1 cellular context compared by ENCODE assay signal in the genomic region with DNA sequence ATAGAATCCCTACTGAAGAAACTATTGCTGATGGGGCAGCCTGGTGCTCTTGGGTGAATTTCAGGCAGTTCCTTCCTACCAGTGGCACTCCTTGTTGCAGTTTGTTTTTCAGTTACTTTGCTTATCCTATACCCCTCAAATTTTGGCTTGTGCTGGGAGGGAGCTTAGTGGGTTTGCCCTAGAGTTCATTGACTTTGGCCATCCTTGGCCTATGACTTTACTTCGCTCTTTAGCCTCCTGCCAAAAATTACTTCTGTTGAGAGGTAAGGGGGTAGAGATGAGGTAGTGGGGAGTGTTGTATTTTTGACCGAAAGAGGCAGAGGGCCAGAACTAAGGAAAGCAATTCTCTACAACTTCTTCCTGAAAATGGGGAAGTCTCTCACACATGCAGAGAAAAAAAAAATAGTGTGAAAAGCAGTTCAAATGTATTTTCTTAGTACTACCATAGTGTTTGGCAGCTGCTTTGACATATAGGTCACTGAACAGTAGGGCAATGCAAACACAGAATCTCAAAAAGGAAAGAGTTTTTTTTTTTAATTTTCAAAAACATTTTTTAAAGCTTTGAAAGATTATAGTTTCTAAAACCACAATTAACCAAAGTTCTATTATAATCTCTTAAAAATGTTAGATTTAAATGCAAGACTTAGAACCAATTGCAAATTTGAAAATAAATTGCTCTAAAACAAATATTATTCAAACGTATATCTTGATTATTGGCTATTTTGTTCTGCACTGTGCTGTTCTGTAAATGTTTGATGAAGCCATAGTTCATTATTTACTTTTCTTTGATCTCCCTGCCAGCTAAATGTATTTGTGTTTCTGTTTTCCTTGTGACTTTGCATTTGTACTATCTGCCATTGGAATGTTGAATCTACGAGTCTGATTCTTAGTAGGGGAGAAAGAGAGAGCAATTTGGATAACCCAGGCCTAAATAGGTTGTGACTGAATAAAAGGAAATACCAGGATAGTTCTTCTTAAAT.
TF ChIP-seq lines count a peak whose summit lies in the region.

No MANE protein-coding gene starts in this region.

TF ChIP-seq in HepG2, 621 proteins besides CTCF, POLR2A, EP300 and RAD21 (continued from another document and continues in another):
- TF ChIP-seq, protein P1, sequence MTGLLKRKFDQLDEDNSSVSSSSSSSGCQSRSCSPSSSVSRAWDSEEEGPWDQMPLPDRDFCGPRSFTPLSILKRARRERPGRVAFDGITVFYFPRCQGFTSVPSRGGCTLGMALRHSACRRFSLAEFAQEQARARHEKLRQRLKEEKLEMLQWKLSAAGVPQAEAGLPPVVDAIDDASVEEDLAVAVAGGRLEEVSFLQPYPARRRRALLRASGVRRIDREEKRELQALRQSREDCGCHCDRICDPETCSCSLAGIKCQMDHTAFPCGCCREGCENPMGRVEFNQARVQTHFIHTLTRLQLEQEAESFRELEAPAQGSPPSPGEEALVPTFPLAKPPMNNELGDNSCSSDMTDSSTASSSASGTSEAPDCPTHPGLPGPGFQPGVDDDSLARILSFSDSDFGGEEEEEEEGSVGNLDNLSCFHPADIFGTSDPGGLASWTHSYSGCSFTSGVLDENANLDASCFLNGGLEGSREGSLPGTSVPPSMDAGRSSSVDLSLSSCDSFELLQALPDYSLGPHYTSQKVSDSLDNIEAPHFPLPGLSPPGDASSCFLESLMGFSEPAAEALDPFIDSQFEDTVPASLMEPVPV (CRISPR knock-in tag; IDR thresholded peaks at IDR 0.05), result no peak
- TF ChIP-seq ZSCAN9 (CRISPR knock-in tag; IDR thresholded peaks at IDR 0.05; ENCODE audit: borderline replicate concordance), result no peak
- no peak for TF ChIP-seq RFXANK (CRISPR knock-in tag; IDR thresholded peaks at IDR 0.05)
- no peak for TF ChIP-seq ZFP90 (CRISPR knock-in tag; IDR thresholded peaks at IDR 0.05; ENCODE audit: borderline replicate concordance)
- TF ChIP-seq CCAR2 (optimal IDR thresholded peaks at IDR 0.05; ENCODE audit: low read depth, low read length), result no peak
- TF ChIP-seq, protein P2, sequence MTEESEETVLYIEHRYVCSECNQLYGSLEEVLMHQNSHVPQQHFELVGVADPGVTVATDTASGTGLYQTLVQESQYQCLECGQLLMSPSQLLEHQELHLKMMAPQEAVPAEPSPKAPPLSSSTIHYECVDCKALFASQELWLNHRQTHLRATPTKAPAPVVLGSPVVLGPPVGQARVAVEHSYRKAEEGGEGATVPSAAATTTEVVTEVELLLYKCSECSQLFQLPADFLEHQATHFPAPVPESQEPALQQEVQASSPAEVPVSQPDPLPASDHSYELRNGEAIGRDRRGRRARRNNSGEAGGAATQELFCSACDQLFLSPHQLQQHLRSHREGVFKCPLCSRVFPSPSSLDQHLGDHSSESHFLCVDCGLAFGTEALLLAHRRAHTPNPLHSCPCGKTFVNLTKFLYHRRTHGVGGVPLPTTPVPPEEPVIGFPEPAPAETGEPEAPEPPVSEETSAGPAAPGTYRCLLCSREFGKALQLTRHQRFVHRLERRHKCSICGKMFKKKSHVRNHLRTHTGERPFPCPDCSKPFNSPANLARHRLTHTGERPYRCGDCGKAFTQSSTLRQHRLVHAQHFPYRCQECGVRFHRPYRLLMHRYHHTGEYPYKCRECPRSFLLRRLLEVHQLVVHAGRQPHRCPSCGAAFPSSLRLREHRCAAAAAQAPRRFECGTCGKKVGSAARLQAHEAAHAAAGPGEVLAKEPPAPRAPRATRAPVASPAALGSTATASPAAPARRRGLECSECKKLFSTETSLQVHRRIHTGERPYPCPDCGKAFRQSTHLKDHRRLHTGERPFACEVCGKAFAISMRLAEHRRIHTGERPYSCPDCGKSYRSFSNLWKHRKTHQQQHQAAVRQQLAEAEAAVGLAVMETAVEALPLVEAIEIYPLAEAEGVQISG (CRISPR knock-in tag; IDR thresholded peaks at IDR 0.05), result no peak
- TF ChIP-seq, protein P3, sequence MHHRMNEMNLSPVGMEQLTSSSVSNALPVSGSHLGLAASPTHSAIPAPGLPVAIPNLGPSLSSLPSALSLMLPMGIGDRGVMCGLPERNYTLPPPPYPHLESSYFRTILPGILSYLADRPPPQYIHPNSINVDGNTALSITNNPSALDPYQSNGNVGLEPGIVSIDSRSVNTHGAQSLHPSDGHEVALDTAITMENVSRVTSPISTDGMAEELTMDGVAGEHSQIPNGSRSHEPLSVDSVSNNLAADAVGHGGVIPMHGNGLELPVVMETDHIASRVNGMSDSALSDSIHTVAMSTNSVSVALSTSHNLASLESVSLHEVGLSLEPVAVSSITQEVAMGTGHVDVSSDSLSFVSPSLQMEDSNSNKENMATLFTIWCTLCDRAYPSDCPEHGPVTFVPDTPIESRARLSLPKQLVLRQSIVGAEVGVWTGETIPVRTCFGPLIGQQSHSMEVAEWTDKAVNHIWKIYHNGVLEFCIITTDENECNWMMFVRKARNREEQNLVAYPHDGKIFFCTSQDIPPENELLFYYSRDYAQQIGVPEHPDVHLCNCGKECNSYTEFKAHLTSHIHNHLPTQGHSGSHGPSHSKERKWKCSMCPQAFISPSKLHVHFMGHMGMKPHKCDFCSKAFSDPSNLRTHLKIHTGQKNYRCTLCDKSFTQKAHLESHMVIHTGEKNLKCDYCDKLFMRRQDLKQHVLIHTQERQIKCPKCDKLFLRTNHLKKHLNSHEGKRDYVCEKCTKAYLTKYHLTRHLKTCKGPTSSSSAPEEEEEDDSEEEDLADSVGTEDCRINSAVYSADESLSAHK (CRISPR knock-in tag; IDR thresholded peaks at IDR 0.05; ENCODE audit: borderline replicate concordance), result no peak
- TF ChIP-seq ZNF44 (CRISPR knock-in tag; IDR thresholded peaks at IDR 0.05), result no peak
- TF ChIP-seq, protein P4, sequence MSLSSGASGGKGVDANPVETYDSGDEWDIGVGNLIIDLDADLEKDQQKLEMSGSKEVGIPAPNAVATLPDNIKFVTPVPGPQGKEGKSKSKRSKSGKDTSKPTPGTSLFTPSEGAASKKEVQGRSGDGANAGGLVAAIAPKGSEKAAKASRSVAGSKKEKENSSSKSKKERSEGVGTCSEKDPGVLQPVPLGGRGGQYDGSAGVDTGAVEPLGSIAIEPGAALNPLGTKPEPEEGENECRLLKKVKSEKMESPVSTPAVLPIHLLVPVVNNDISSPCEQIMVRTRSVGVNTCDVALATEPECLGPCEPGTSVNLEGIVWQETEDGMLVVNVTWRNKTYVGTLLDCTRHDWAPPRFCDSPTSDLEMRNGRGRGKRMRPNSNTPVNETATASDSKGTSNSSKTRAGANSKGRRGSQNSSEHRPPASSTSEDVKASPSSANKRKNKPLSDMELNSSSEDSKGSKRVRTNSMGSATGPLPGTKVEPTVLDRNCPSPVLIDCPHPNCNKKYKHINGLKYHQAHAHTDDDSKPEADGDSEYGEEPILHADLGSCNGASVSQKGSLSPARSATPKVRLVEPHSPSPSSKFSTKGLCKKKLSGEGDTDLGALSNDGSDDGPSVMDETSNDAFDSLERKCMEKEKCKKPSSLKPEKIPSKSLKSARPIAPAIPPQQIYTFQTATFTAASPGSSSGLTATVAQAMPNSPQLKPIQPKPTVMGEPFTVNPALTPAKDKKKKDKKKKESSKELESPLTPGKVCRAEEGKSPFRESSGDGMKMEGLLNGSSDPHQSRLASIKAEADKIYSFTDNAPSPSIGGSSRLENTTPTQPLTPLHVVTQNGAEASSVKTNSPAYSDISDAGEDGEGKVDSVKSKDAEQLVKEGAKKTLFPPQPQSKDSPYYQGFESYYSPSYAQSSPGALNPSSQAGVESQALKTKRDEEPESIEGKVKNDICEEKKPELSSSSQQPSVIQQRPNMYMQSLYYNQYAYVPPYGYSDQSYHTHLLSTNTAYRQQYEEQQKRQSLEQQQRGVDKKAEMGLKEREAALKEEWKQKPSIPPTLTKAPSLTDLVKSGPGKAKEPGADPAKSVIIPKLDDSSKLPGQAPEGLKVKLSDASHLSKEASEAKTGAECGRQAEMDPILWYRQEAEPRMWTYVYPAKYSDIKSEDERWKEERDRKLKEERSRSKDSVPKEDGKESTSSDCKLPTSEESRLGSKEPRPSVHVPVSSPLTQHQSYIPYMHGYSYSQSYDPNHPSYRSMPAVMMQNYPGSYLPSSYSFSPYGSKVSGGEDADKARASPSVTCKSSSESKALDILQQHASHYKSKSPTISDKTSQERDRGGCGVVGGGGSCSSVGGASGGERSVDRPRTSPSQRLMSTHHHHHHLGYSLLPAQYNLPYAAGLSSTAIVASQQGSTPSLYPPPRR (CRISPR knock-in tag; IDR thresholded peaks at IDR 0.05; ENCODE audit: borderline replicate concordance), result peak; percentile 95
- TF ChIP-seq FOXA3 (CRISPR knock-in tag; IDR thresholded peaks at IDR 0.05), result peak; percentile 97
- no peak for TF ChIP-seq NFATC3 (CRISPR knock-in tag; IDR thresholded peaks at IDR 0.05)
- no peak for TF ChIP-seq STAT5B (CRISPR knock-in tag; IDR thresholded peaks at IDR 0.05)
- no peak for TF ChIP-seq CEBPG (CRISPR knock-in tag; IDR thresholded peaks at IDR 0.05)
- TF ChIP-seq, protein P5, sequence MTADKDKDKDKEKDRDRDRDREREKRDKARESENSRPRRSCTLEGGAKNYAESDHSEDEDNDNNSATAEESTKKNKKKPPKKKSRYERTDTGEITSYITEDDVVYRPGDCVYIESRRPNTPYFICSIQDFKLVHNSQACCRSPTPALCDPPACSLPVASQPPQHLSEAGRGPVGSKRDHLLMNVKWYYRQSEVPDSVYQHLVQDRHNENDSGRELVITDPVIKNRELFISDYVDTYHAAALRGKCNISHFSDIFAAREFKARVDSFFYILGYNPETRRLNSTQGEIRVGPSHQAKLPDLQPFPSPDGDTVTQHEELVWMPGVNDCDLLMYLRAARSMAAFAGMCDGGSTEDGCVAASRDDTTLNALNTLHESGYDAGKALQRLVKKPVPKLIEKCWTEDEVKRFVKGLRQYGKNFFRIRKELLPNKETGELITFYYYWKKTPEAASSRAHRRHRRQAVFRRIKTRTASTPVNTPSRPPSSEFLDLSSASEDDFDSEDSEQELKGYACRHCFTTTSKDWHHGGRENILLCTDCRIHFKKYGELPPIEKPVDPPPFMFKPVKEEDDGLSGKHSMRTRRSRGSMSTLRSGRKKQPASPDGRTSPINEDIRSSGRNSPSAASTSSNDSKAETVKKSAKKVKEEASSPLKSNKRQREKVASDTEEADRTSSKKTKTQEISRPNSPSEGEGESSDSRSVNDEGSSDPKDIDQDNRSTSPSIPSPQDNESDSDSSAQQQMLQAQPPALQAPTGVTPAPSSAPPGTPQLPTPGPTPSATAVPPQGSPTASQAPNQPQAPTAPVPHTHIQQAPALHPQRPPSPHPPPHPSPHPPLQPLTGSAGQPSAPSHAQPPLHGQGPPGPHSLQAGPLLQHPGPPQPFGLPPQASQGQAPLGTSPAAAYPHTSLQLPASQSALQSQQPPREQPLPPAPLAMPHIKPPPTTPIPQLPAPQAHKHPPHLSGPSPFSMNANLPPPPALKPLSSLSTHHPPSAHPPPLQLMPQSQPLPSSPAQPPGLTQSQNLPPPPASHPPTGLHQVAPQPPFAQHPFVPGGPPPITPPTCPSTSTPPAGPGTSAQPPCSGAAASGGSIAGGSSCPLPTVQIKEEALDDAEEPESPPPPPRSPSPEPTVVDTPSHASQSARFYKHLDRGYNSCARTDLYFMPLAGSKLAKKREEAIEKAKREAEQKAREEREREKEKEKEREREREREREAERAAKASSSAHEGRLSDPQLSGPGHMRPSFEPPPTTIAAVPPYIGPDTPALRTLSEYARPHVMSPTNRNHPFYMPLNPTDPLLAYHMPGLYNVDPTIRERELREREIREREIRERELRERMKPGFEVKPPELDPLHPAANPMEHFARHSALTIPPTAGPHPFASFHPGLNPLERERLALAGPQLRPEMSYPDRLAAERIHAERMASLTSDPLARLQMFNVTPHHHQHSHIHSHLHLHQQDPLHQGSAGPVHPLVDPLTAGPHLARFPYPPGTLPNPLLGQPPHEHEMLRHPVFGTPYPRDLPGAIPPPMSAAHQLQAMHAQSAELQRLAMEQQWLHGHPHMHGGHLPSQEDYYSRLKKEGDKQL (CRISPR knock-in tag; IDR thresholded peaks at IDR 0.05; ENCODE audit: low read depth), result peak; percentile 93
- TF ChIP-seq ATM (IDR thresholded peaks at IDR 0.05; ENCODE audit: borderline replicate concordance), result no peak
- TF ChIP-seq, protein P6, sequence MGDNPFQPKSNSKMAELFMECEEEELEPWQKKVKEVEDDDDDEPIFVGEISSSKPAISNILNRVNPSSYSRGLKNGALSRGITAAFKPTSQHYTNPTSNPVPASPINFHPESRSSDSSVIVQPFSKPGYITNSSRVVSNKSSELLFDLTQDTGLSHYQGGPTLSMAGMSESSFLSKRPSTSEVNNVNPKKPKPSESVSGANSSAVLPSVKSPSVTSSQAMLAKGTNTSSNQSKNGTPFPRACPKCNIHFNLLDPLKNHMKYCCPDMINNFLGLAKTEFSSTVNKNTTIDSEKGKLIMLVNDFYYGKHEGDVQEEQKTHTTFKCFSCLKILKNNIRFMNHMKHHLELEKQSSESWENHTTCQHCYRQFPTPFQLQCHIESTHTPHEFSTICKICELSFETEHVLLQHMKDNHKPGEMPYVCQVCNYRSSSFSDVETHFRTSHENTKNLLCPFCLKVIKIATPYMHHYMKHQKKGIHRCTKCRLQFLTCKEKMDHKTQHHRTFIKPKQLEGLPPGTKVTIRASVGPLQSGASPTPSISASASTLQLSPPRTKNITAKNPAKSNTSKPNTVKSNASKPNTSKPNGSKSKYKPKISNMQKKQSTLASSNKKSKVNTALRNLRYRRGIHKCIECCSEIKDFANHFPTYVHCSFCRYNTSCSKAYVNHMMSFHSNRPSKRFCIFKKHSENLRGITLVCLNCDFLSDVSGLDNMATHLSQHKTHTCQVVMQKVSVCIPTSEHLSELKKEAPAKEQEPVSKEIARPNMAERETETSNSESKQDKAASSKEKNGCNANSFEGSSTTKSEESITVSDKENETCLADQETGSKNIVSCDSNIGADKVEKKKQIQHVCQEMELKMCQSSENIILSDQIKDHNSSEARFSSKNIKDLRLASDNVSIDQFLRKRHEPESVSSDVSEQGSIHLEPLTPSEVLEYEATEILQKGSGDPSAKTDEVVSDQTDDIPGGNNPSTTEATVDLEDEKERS (CRISPR knock-in tag; IDR thresholded peaks at IDR 0.05), result no peak
- TF ChIP-seq ZNF547 (CRISPR knock-in tag; IDR thresholded peaks at IDR 0.05), result no peak
- no peak for TF ChIP-seq NFKB2 (CRISPR knock-in tag; IDR thresholded peaks at IDR 0.05; ENCODE audit: borderline replicate concordance)
- TF ChIP-seq SMARCE1 (IDR thresholded peaks at IDR 0.05; ENCODE audit: borderline replicate concordance), result no peak
- TF ChIP-seq, protein P7, sequence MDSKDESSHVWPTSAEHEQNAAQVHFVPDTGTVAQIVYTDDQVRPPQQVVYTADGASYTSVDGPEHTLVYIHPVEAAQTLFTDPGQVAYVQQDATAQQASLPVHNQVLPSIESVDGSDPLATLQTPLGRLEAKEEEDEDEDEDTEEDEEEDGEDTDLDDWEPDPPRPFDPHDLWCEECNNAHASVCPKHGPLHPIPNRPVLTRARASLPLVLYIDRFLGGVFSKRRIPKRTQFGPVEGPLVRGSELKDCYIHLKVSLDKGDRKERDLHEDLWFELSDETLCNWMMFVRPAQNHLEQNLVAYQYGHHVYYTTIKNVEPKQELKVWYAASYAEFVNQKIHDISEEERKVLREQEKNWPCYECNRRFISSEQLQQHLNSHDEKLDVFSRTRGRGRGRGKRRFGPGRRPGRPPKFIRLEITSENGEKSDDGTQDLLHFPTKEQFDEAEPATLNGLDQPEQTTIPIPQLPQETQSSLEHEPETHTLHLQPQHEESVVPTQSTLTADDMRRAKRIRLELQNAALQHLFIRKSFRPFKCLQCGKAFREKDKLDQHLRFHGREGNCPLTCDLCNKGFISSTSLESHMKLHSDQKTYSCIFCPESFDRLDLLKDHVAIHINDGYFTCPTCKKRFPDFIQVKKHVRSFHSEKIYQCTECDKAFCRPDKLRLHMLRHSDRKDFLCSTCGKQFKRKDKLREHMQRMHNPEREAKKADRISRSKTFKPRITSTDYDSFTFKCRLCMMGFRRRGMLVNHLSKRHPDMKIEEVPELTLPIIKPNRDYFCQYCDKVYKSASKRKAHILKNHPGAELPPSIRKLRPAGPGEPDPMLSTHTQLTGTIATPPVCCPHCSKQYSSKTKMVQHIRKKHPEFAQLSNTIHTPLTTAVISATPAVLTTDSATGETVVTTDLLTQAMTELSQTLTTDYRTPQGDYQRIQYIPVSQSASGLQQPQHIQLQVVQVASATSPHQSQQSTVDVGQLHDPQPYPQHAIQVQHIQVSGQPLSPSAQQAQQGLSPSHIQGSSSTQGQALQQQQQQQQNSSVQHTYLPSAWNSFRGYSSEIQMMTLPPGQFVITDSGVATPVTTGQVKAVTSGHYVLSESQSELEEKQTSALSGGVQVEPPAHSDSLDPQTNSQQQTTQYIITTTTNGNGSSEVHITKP (CRISPR knock-in tag; IDR thresholded peaks at IDR 0.05; ENCODE audit: low read depth), result no peak
- TF ChIP-seq CHD2 (IDR thresholded peaks at IDR 0.05; ENCODE audit: low read depth, low read length), result no peak
- TF ChIP-seq ZNF331 (CRISPR knock-in tag; IDR thresholded peaks at IDR 0.05), result no peak
